1 cellular context compared by ENCODE assay signal in genomic region chr1:155648207-155649147, GRCh38.
TF ChIP-seq lines count a peak whose summit lies in the region.

No MANE protein-coding gene starts in this region.

TF ChIP-seq in HepG2, 621 proteins besides CTCF, POLR2A, EP300 and RAD21 (continues in another document):
- no peak for TF ChIP-seq CCDC6 (CRISPR knock-in tag; IDR thresholded peaks at IDR 0.05)
- no peak for TF ChIP-seq ZNF709 (CRISPR knock-in tag; IDR thresholded peaks at IDR 0.05)
- no peak for TF ChIP-seq SOX6 (IDR thresholded peaks at IDR 0.05)
- TF ChIP-seq SOX6 (CRISPR knock-in tag; IDR thresholded peaks at IDR 0.05) = peak; percentile 67; the same call in 1 of the 2 replicates
- no peak for TF ChIP-seq ZNF670 (CRISPR knock-in tag; IDR thresholded peaks at IDR 0.05; ENCODE audit: borderline replicate concordance)
- peak; percentile 72 for TF ChIP-seq STAG1 (CRISPR knock-in tag; IDR thresholded peaks at IDR 0.05)
- no peak; the same call in 1 of the 2 replicates for TF ChIP-seq YEATS2 (CRISPR knock-in tag; IDR thresholded peaks at IDR 0.05; ENCODE audit: borderline replicate concordance)
- TF ChIP-seq RXRB (CRISPR knock-in tag; IDR thresholded peaks at IDR 0.05; ENCODE audit: borderline replicate concordance) = 0 out of 2 replicates have a peak, but pooled peaks have one; percentile 25
- TF ChIP-seq SOX5 (CRISPR knock-in tag; IDR thresholded peaks at IDR 0.05; ENCODE audit: borderline replicate concordance) = peak; percentile 70; the same call in 1 of the 2 replicates
- TF ChIP-seq ZNF317 (CRISPR knock-in tag; IDR thresholded peaks at IDR 0.05) = peak; percentile 52; the same call in 1 of the 2 replicates
- peak; percentile 78; the same call in 1 of the 2 replicates for TF ChIP-seq RELA (CRISPR knock-in tag; IDR thresholded peaks at IDR 0.05)
- no peak for TF ChIP-seq RARG (CRISPR knock-in tag; IDR thresholded peaks at IDR 0.05; ENCODE audit: low read depth)
- TF ChIP-seq KLF16 (CRISPR knock-in tag; IDR thresholded peaks at IDR 0.05) = 0 out of 4 replicates have a peak, but pooled peaks of 1 of the 2 experiments have one; percentile 25
- no peak for TF ChIP-seq FOXP1 (IDR thresholded peaks at IDR 0.05)
- TF ChIP-seq FOXP1 (CRISPR knock-in tag; IDR thresholded peaks at IDR 0.05) = 0 out of 2 replicates have a peak, but pooled peaks have one; percentile 12
- TF ChIP-seq ZNF318 (CRISPR knock-in tag; IDR thresholded peaks at IDR 0.05) = no peak
- TF ChIP-seq TFAP4 (IDR thresholded peaks at IDR 0.05; ENCODE audit: borderline replicate concordance, low read depth) = peak; percentile 96
- peak; percentile 85 for TF ChIP-seq SAP130 (CRISPR knock-in tag; IDR thresholded peaks at IDR 0.05; ENCODE audit: low read depth)
- 0 out of 2 replicates have a peak, but pooled peaks have one; percentile 23 for TF ChIP-seq KAT8 (CRISPR knock-in tag; IDR thresholded peaks at IDR 0.05)
- TF ChIP-seq ZBTB37 (CRISPR knock-in tag; IDR thresholded peaks at IDR 0.05) = no peak
- no peak for TF ChIP-seq MYNN (CRISPR knock-in tag; IDR thresholded peaks at IDR 0.05; ENCODE audit: low read depth)
- TF ChIP-seq TMF1 (CRISPR knock-in tag; IDR thresholded peaks at IDR 0.05; ENCODE audit: low read depth) = no peak
- peak; percentile 31; the same call in 1 of the 2 replicates for TF ChIP-seq ELF1 (CRISPR knock-in tag; IDR thresholded peaks at IDR 0.05)
- TF ChIP-seq HOXD1 (CRISPR knock-in tag; IDR thresholded peaks at IDR 0.05) = no peak
- TF ChIP-seq ZNF891 (CRISPR knock-in tag; IDR thresholded peaks at IDR 0.05) = no peak
- peak; percentile 59; the same call in 1 of the 2 replicates for TF ChIP-seq KDM3A (CRISPR knock-in tag; IDR thresholded peaks at IDR 0.05; ENCODE audit: low read depth)
- TF ChIP-seq TEAD3 (CRISPR knock-in tag; optimal IDR thresholded peaks at IDR 0.05; ENCODE audit: borderline replicate concordance) = peak; percentile 62
- 0 out of 2 replicates have a peak, but pooled peaks have one; percentile 35 for TF ChIP-seq PPARG (CRISPR knock-in tag; conservative IDR thresholded peaks at IDR 0.05)
- 0 out of 2 replicates have a peak, but pooled peaks have one; percentile 21 for TF ChIP-seq HDAC2 (CRISPR knock-in tag; IDR thresholded peaks at IDR 0.05)
- TF ChIP-seq ZBTB25 (CRISPR knock-in tag; IDR thresholded peaks at IDR 0.05) = no peak
- no peak for TF ChIP-seq CHD4 (IDR thresholded peaks at IDR 0.05; ENCODE audit: borderline replicate concordance, low read length)
- peak; percentile 31; the same call in 1 of the 2 replicates for TF ChIP-seq FOSL2 (CRISPR knock-in tag; IDR thresholded peaks at IDR 0.05)
- no peak for TF ChIP-seq ZNF780A (CRISPR knock-in tag; IDR thresholded peaks at IDR 0.05)
- TF ChIP-seq TGIF2 (CRISPR knock-in tag; IDR thresholded peaks at IDR 0.05) = peak; percentile 90
- TF ChIP-seq GATAD2A (CRISPR knock-in tag; IDR thresholded peaks at IDR 0.05) = peak; percentile 37; the same call in 1 of the 2 replicates
- no peak for TF ChIP-seq ZMAT5 (CRISPR knock-in tag; IDR thresholded peaks at IDR 0.05; ENCODE audit: borderline replicate concordance, low read depth)
- peak; percentile 69 for TF ChIP-seq ARID5B (CRISPR knock-in tag; IDR thresholded peaks at IDR 0.05)
- no peak for TF ChIP-seq ATAD3A (CRISPR knock-in tag; IDR thresholded peaks at IDR 0.05)
- no peak for TF ChIP-seq ZNF737 (CRISPR knock-in tag; IDR thresholded peaks at IDR 0.05; ENCODE audit: borderline replicate concordance)
- TF ChIP-seq ARID4A (CRISPR knock-in tag; IDR thresholded peaks at IDR 0.05; ENCODE audit: borderline replicate concordance) = peak; percentile 34; the same call in 1 of the 2 replicates
- peak; percentile 97 for TF ChIP-seq HIVEP1 (CRISPR knock-in tag; IDR thresholded peaks at IDR 0.05)
- TF ChIP-seq TBP (CRISPR knock-in tag; IDR thresholded peaks at IDR 0.05) = no peak
